9 cellular contexts compared by ENCODE assay signal in the genomic region with DNA sequence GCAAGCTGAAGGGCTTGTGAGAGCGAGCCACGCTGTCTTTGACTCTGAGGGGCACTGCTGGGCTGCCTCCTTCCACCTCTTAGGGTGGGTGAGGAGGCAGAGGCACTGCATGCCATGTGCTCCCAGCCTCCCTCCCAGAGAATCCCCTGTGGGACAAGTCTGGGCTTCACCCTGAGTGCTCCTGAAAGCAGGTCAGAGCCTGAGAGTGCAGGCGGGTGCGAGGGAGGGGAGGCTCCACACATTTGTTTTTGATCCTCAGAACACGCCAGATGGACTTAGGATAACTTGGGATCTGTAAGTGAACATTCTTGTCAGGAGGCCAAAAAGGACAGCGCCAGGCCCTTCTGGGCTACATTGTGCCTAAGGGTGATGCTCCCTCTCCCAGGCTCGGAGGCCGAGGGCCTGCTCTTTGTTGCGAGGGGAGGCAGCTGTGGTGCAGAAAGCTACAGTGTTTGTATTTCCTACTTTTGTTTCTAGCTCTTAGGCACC.
DNase-seq lines count a peak whose midpoint lies in the region; ATAC-seq and TF ChIP-seq lines count a peak whose summit lies in the region.
"Had no signal": no experiment of that assay in that cellular context is flagged by ENCODE, and none has a peak within 500 bp of the region (broad histone marks: within the 10 kb centered on the region; RNA-seq: fewer than 3 reads in every experiment).

No MANE protein-coding gene starts in this region.

- DNase-seq in NCI-H1092 treated with DMSO at 0.1 percent for 48 hours (lab: John Stamatoyannopoulos, UW) (peak; percentile 15), NCI-H1092 (lab: John Stamatoyannopoulos, UW) (no peak), coronary artery (ENCODE audit: low spot score) (no peak), activated gamma-delta T cell treated with Interleukin-2 at 50 U/mL for 16 hours (no peak), Caco-2 (no peak)
- DNase-seq in natural killer cell treated with Interleukin-12 subunit alpha and Interleukin-12 subunit beta and Interleukin-15 and Interleukin-18, amount 100 ng/mL, for 72 hours (ENCODE audit: low spot score) = no peak

- TF ChIP-seq CTCF in coronary artery (IDR thresholded peaks at IDR 0.05) = no peak
- no peak for TF ChIP-seq CTCF in Caco-2 (IDR thresholded peaks at IDR 0.05; ENCODE audit: insufficient read depth in 1 of 2, low read depth in 1 of 2, low read length in 1 of 2, severe bottlenecking in 1 of 2, unreplicated experiment in 1 of 2)

- H3K27me3 Mint-ChIP-seq in natural killer cell treated with Interleukin-12 subunit alpha and Interleukin-12 subunit beta and Interleukin-15 and Interleukin-18, amount 100 ng/mL, for 72 hours = peaks cover 17 to 29% of the 10 kb centered on the region in 2 donors
- no peaks in the 10 kb centered on the region for H3K27me3 Mint-ChIP-seq in Caco-2 (ENCODE audit: insufficient read depth, unreplicated experiment)

- ATAC-seq in natural killer cell treated with Interleukin-12 subunit alpha and Interleukin-12 subunit beta and Interleukin-15 and Interleukin-18, amount 100 ng/mL, for 72 hours = no peak
- ATAC-seq: K562 had no signal

- 83 to 94% methylated on average over 4 to 8 of the region's 9 CpGs for WGBS in mesodermal cell (ENCODE audit: insufficient coverage in 2 of 2), 2 experiments
- 17% methylated on average over 9 of the region's 9 CpGs for WGBS in urinary bladder

- POLR2A ChIA-PET in Caco-2 (lab: Charles Lee) = no interaction called here

- H3K4me1 Mint-ChIP-seq in natural killer cell treated with Interleukin-12 subunit alpha and Interleukin-12 subunit beta and Interleukin-15 and Interleukin-18, amount 100 ng/mL, for 72 hours (ENCODE audit: low read depth in 2 of 2) = no peaks in the 10 kb centered on the region
- peaks cover 8% of the 10 kb centered on the region for H3K4me1 Mint-ChIP-seq in Caco-2 (ENCODE audit: low read depth, unreplicated experiment)

- H3K9me3 Mint-ChIP-seq in natural killer cell treated with Interleukin-12 subunit alpha and Interleukin-12 subunit beta and Interleukin-15 and Interleukin-18, amount 100 ng/mL, for 72 hours = no peaks in the 10 kb centered on the region
- H3K9me3 Mint-ChIP-seq in Caco-2 (ENCODE audit: unreplicated experiment) = no peaks in the 10 kb centered on the region

- H3K27ac Mint-ChIP-seq in natural killer cell treated with Interleukin-12 subunit alpha and Interleukin-12 subunit beta and Interleukin-15 and Interleukin-18, amount 100 ng/mL, for 72 hours = no peak overlapping the region
- H3K27ac Mint-ChIP-seq in Caco-2 (ENCODE audit: unreplicated experiment) = no peak overlapping the region

- H3K4me3 Mint-ChIP-seq in natural killer cell treated with Interleukin-12 subunit alpha and Interleukin-12 subunit beta and Interleukin-15 and Interleukin-18, amount 100 ng/mL, for 72 hours = no peak overlapping the region
- no peak overlapping the region for H3K4me3 Mint-ChIP-seq in Caco-2 (ENCODE audit: unreplicated experiment)

- peaks cover 32% of the 10 kb centered on the region for H3K4me1 ChIP-seq in mesodermal cell (ENCODE audit: control insufficient read depth, insufficient read depth, low read length, poor library complexity, severe bottlenecking)
- H3K4me1 ChIP-seq in urinary bladder (ENCODE audit: insufficient read depth) = peaks cover 5% of the 10 kb centered on the region
- no peaks in the 10 kb centered on the region for H3K4me1 ChIP-seq in Caco-2

- H3K9me3 ChIP-seq in mesodermal cell (ENCODE audit: control insufficient read depth, low read length) (no peaks in the 10 kb centered on the region), Caco-2 (no peaks in the 10 kb centered on the region)

- H3K4me3 ChIP-seq in coronary artery = no peak overlapping the region
- H3K4me3 ChIP-seq in mesodermal cell (ENCODE audit: extremely low read depth, insufficient read depth, low read length, poor library complexity, severe bottlenecking) = no peak overlapping the region
- no peak overlapping the region for H3K4me3 ChIP-seq in urinary bladder (ENCODE audit: low read depth, low read length)
- no peak overlapping the region for H3K4me3 ChIP-seq in Caco-2 (ENCODE audit: low read depth, low read length)
- H3K4me3 ChIP-seq: K562 had no signal

- H3K36me3 ChIP-seq in mesodermal cell (ENCODE audit: control insufficient read depth, insufficient read depth, low read length) (no peaks in the 10 kb centered on the region), urinary bladder (ENCODE audit: insufficient read depth) (no peaks in the 10 kb centered on the region), Caco-2 (ENCODE audit: control insufficient read depth, insufficient read depth, low read length) (no peaks in the 10 kb centered on the region)

- H3K36me3 Mint-ChIP-seq in natural killer cell treated with Interleukin-12 subunit alpha and Interleukin-12 subunit beta and Interleukin-15 and Interleukin-18, amount 100 ng/mL, for 72 hours = no peaks in the 10 kb centered on the region
- no peaks in the 10 kb centered on the region for H3K36me3 Mint-ChIP-seq in Caco-2 (ENCODE audit: insufficient read depth, unreplicated experiment)

- no peaks in the 10 kb centered on the region for H3K27me3 ChIP-seq in Caco-2 (replicated peaks; ENCODE audit: control insufficient read depth, insufficient read depth, low read length)

- intact Hi-C loops in Caco-2 (cut with micrococcal nuclease; ENCODE audit: unreplicated experiment) = no loop called here

- CTCF ChIA-PET in Caco-2 (lab: Charles Lee) = no interaction called here

- H3K27ac ChIP-seq in coronary artery = peak overlapping the region; percentile 67
- H3K27ac ChIP-seq in mesodermal cell (ENCODE audit: low read depth, low read length, severe bottlenecking) = peak overlapping the region; percentile 57
- H3K27ac ChIP-seq in urinary bladder (ENCODE audit: low read depth) = peak overlapping the region; percentile 91

- no TSS peak for BruUV-seq in Caco-2 (replicated peaks; lab: Mats Ljungman, UMichigan)
